Comparison of ENCODE assay signal across 26 cellular contexts in the genomic region with DNA sequence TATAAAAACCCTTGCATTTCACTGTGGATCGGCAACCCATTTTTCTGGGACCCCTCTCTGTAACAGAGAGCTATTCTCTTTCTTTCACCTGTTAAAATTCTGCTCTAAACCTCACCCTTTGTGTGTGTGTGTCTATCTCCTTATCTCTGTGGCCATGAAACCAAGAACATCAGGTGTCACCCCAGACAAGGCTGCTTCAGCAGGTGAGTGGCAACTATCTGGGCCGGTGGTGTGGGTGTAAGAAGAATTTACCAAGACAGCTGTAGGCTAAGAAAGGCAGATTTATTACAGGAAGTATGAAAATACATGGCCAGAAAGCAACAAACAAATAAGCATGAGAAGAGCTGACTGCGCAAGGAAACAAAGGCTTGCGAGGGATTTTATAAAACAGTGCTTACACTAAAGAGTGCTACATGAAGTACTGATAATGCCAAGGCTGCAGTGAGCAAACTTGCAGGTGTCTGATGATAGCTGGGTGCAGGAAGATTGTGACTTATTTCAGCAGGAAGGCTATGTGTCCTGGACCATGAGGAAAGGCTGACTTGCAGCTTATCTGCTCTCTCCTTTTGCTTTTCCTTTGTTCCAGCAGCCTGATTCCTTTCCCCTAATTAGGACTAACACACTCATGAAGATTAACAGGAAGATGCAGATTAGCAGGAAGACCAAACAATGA.
"Had no signal": no experiment of that assay in that cellular context is flagged by ENCODE, and none has a peak within 500 bp of the region (broad histone marks: within the 10 kb centered on the region; RNA-seq: fewer than 3 reads in every experiment).

No MANE protein-coding gene starts in this region.

- H3K27me3 Mint-ChIP-seq: naive thymus-derived CD8-positive, alpha-beta T cell; stimulated activated memory B cell treated with anti-CD40 and anti-IgM and Interleukin-4, amounts not matched to agents 10 μg/mL and 1 μg/mL and 100 μg/mL, for 72 hours had no signal

- H3K36me3 Mint-ChIP-seq: stimulated activated memory B cell treated with anti-CD40 and anti-IgM and Interleukin-4, amounts not matched to agents 10 μg/mL and 1 μg/mL and 100 μg/mL, for 72 hours had no signal

- H3K27ac Mint-ChIP-seq: naive thymus-derived CD8-positive, alpha-beta T cell; nephron progenitor cell; stimulated activated memory B cell treated with anti-CD40 and anti-IgM and Interleukin-4, amounts not matched to agents 10 μg/mL and 1 μg/mL and 100 μg/mL, for 72 hours had no signal

- H3K4me1 ChIP-seq: esophagus muscularis mucosa, foreskin keratinocyte, gastroesophageal sphincter, heart left ventricle, left lung, prostate gland, right atrium auricular region, testis, tibial artery, upper lobe of left lung had no signal

- H3K4me1 Mint-ChIP-seq: naive thymus-derived CD8-positive, alpha-beta T cell; nephron progenitor cell; stimulated activated memory B cell treated with anti-CD40 and anti-IgM and Interleukin-4, amounts not matched to agents 10 μg/mL and 1 μg/mL and 100 μg/mL, for 72 hours had no signal

- H3K36me3 ChIP-seq: esophagus muscularis mucosa, gastroesophageal sphincter, heart left ventricle, left lung, ovary, prostate gland, right atrium auricular region, tibial artery, upper lobe of left lung had no signal

- H3K9me3 ChIP-seq: esophagus muscularis mucosa, gastroesophageal sphincter, heart left ventricle, ovary, prostate gland, right atrium auricular region, testis, tibial artery, upper lobe of left lung had no signal

- H3K27me3 ChIP-seq: esophagus muscularis mucosa, foreskin keratinocyte, gastroesophageal sphincter, heart left ventricle, hepatocyte, left lung, ovary, right atrium auricular region, testis, tibial artery, upper lobe of left lung had no signal

- ATAC-seq: foreskin keratinocyte; gastroesophageal sphincter; heart left ventricle; left lung; naive thymus-derived CD8-positive, alpha-beta T cell; sciatic nerve; stimulated activated memory B cell treated with anti-CD40 and anti-IgM and Interleukin-4, amounts not matched to agents 10 μg/mL and 1 μg/mL and 100 μg/mL, for 72 hours; stimulated activated naive CD8-positive, alpha-beta T cell treated with anti-CD3 and anti-CD28 coated beads, Interleukin-15, Interleukin-2, amounts not matched to agents 100 U/mL and 50 U/mL, for 24 hours had no signal

- H3K4me3 Mint-ChIP-seq: naive thymus-derived CD8-positive, alpha-beta T cell; nephron progenitor cell; stimulated activated memory B cell treated with anti-CD40 and anti-IgM and Interleukin-4, amounts not matched to agents 10 μg/mL and 1 μg/mL and 100 μg/mL, for 72 hours had no signal

- DNase-seq: dorsolateral prefrontal cortex; effector CD4-positive, alpha-beta T cell; foreskin keratinocyte; heart left ventricle; left lung; mesenchymal stem cell; midbrain; naive thymus-derived CD8-positive, alpha-beta T cell; nephron progenitor cell; occipital lobe; ovary; stimulated activated CD4-positive, alpha-beta T cell treated with anti-CD3 and anti-CD28 coated beads, Interleukin-12 subunit alpha, Interleukin-12 subunit beta, amount 100 ng/mL, for 4 hours; stimulated activated CD4-positive, alpha-beta T cell treated with anti-CD3 and anti-CD28 coated beads, Interleukin-4, amount 100 ng/mL, for 4 hours; stimulated activated naive CD8-positive, alpha-beta T cell treated with anti-CD3 and anti-CD28 coated beads, Interleukin-15, Interleukin-2, amounts not matched to agents 100 U/mL and 50 U/mL, for 24 hours; substantia nigra; testis; tibial artery; upper lobe of left lung had no signal

- H3K4me3 ChIP-seq: dorsolateral prefrontal cortex, esophagus muscularis mucosa, gastroesophageal sphincter, heart left ventricle, hepatocyte, left lung, ovary, prostate gland, right atrium auricular region, smooth muscle cell, testis, tibial artery, upper lobe of left lung had no signal

- H3K27ac ChIP-seq: dorsolateral prefrontal cortex, esophagus muscularis mucosa, foreskin keratinocyte, gastroesophageal sphincter, heart left ventricle, hepatocyte, left lung, ovary, prostate gland, right atrium auricular region, testis, tibial artery, upper lobe of left lung had no signal
